ENCODE assay signal across 20 cellular contexts in genomic region chr1:47993881-47994625, GRCh38. TPM values are rescaled to one million over a fixed set of nuclear protein-coding genes. Genes with fewer than 3 reads are reported as not detected.
DNase-seq lines count a peak whose midpoint lies in the region; ATAC-seq and TF ChIP-seq lines count a peak whose summit lies in the region.
"Had no signal": no experiment of that assay in that cellular context is flagged by ENCODE, and none has a peak within 500 bp of the region (broad histone marks: within the 10 kb centered on the region; RNA-seq: fewer than 3 reads in every experiment).

No MANE protein-coding gene starts in this region.

- H3K27me3 ChIP-seq in ascending aorta (no peaks in the 10 kb centered on the region), ectodermal cell (ENCODE audit: control insufficient read depth, insufficient read depth, low read length, poor library complexity, severe bottlenecking) (peaks cover 35% of the 10 kb centered on the region)

- H3K9me3 ChIP-seq in ascending aorta = no peaks in the 10 kb centered on the region
- H3K9me3 ChIP-seq in ectodermal cell (ENCODE audit: control insufficient read depth, low read length) = no peaks in the 10 kb centered on the region
- H3K9me3 ChIP-seq: BLaER1, Peyer's patch, SJSA1 had no signal

- WGBS in ectodermal cell, 2 experiments = 96% methylated on average over 34 of the region's 34 CpGs

- peak in 1 of 2 donors; percentile 69 for DNase-seq in ascending aorta (ENCODE audit: low spot score in 2 of 2)
- DNase-seq in progenitor cell of endocrine pancreas (ENCODE audit: low spot score, unreplicated experiment) = no peak
- DNase-seq in DMS153 treated with DMSO at 0.1 percent for 48 hours (lab: John Stamatoyannopoulos, UW; ENCODE audit: unreplicated experiment) = no peak
- no peak for DNase-seq in activated T-helper 2 cell treated with anti-CD3 and anti-CD28 coated beads, Interferon-gamma antibody, Interleukin-2, Interleukin-4, amounts not matched to agents 10 μg/mL and 5 μg/mL and 100 μg/mL, durations not matched to agents 14 hours and 24 hours and 36 hours (ENCODE audit: low spot score)
- DNase-seq in NCI-H1694 (lab: John Stamatoyannopoulos, UW) = no peak
- DNase-seq: CD4-positive, alpha-beta memory T cell; HFFc6; NCI-H1417 treated with DMSO at 0.1 percent for 48 hours; NCI-H2029 treated with DMSO at 0.1 percent for 48 hours; NCI-H2171 treated with DMSO at 0.1 percent for 48 hours; NCI-H446; NK-92 treated with Interleukin-12 subunit alpha and Interleukin-12 subunit beta, amount 100 ng/mL, for 24 hours; Peyer's patch had no signal

- H3K4me1 Mint-ChIP-seq in nephron (peaks cover 64% of the 10 kb centered on the region), progenitor cell of endocrine pancreas (ENCODE audit: low read depth) (peaks cover 48% of the 10 kb centered on the region)
- H3K4me1 Mint-ChIP-seq in activated T-helper 2 cell treated with anti-CD3 and anti-CD28 coated beads, Interferon-gamma antibody, Interleukin-2, Interleukin-4, amounts not matched to agents 10 μg/mL and 5 μg/mL and 100 μg/mL, durations not matched to agents 14 hours and 24 hours and 36 hours (ENCODE audit: low read depth) = peaks cover 2% of the 10 kb centered on the region

- no peak overlapping the region for H3K4me3 ChIP-seq in ascending aorta
- H3K4me3 ChIP-seq in ectodermal cell (ENCODE audit: insufficient read depth, low read depth, low read length) = peak overlapping the region; percentile 11
- H3K4me3 ChIP-seq: BLaER1, Peyer's patch, SJSA1 had no signal

- H3K4me3 Mint-ChIP-seq in nephron (peak overlapping the region; percentile 76 to 98 (median 94)), progenitor cell of endocrine pancreas (ENCODE audit: low read depth) (peak overlapping the region; percentile 63)
- H3K4me3 Mint-ChIP-seq in activated T-helper 2 cell treated with anti-CD3 and anti-CD28 coated beads, Interferon-gamma antibody, Interleukin-2, Interleukin-4, amounts not matched to agents 10 μg/mL and 5 μg/mL and 100 μg/mL, durations not matched to agents 14 hours and 24 hours and 36 hours (ENCODE audit: low read depth) = no peak overlapping the region
- H3K4me3 Mint-ChIP-seq: HFFc6 had no signal

- peak overlapping the region; percentile 64 to 67 for H3K27ac ChIP-seq in ascending aorta
- H3K27ac ChIP-seq in ectodermal cell (ENCODE audit: insufficient read depth, low read depth, low read length, poor library complexity, severe bottlenecking) = no peak overlapping the region
- H3K27ac ChIP-seq: BLaER1, KMS-11, Peyer's patch, SJSA1 had no signal

- H3K9me3 Mint-ChIP-seq in nephron (no peaks in the 10 kb centered on the region), progenitor cell of endocrine pancreas (ENCODE audit: low read depth) (no peaks in the 10 kb centered on the region)
- no peaks in the 10 kb centered on the region for H3K9me3 Mint-ChIP-seq in activated T-helper 2 cell treated with anti-CD3 and anti-CD28 coated beads, Interferon-gamma antibody, Interleukin-2, Interleukin-4, amounts not matched to agents 10 μg/mL and 5 μg/mL and 100 μg/mL, durations not matched to agents 14 hours and 24 hours and 36 hours
- H3K9me3 Mint-ChIP-seq: HFFc6 had no signal

- TF ChIP-seq CTCF in ascending aorta (IDR thresholded peaks at IDR 0.05) (no peak), nephron (IDR thresholded peaks at IDR 0.05; ENCODE audit: unreplicated experiment in 3 of 3) (no peak), progenitor cell of endocrine pancreas (IDR thresholded peaks at IDR 0.05; ENCODE audit: unreplicated experiment) (no peak)

- intact Hi-C loops in ascending aorta (cut with DNase I) = loop anchor here (2.0 kb wide), 1 partner anchor 27 kb away; no protein-coding TSS in a partner anchor
- intact Hi-C loops in activated T-helper 2 cell treated with anti-CD3 and anti-CD28 coated beads, Interferon-gamma antibody, Interleukin-2, Interleukin-4, amounts not matched to agents 10 μg/mL and 5 μg/mL and 100 μg/mL, durations not matched to agents 14 hours and 24 hours and 36 hours (cut with micrococcal nuclease) = no loop called here

- H3K27me3 Mint-ChIP-seq in nephron (ENCODE audit: low read depth) (peaks cover 85% of the 10 kb centered on the region), progenitor cell of endocrine pancreas (peaks cover 14% of the 10 kb centered on the region)
- peaks cover 32% of the 10 kb centered on the region for H3K27me3 Mint-ChIP-seq in activated T-helper 2 cell treated with anti-CD3 and anti-CD28 coated beads, Interferon-gamma antibody, Interleukin-2, Interleukin-4, amounts not matched to agents 10 μg/mL and 5 μg/mL and 100 μg/mL, durations not matched to agents 14 hours and 24 hours and 36 hours (ENCODE audit: low read depth)

- no peaks in the 10 kb centered on the region for H3K36me3 ChIP-seq in ascending aorta
- peaks cover 11% of the 10 kb centered on the region for H3K36me3 ChIP-seq in ectodermal cell (ENCODE audit: control insufficient read depth, insufficient read depth, low read length)
- H3K36me3 ChIP-seq: BLaER1, Peyer's patch, SJSA1 had no signal

- ATAC-seq in GM21717 (IDR thresholded peaks at IDR 0.05; ENCODE audit: unreplicated experiment) = no peak

- H3K36me3 Mint-ChIP-seq in nephron (ENCODE audit: low read depth) (peaks cover 37% of the 10 kb centered on the region), progenitor cell of endocrine pancreas (ENCODE audit: insufficient read depth) (peaks cover 17% of the 10 kb centered on the region)
- no peaks in the 10 kb centered on the region for H3K36me3 Mint-ChIP-seq in activated T-helper 2 cell treated with anti-CD3 and anti-CD28 coated beads, Interferon-gamma antibody, Interleukin-2, Interleukin-4, amounts not matched to agents 10 μg/mL and 5 μg/mL and 100 μg/mL, durations not matched to agents 14 hours and 24 hours and 36 hours (ENCODE audit: low read depth)
- H3K36me3 Mint-ChIP-seq: CD4-positive, alpha-beta memory T cell had no signal

- peak overlapping the region; percentile 54 to 89 (median 71) for H3K27ac Mint-ChIP-seq in nephron
- H3K27ac Mint-ChIP-seq in progenitor cell of endocrine pancreas = no peak overlapping the region
- H3K27ac Mint-ChIP-seq in activated T-helper 2 cell treated with anti-CD3 and anti-CD28 coated beads, Interferon-gamma antibody, Interleukin-2, Interleukin-4, amounts not matched to agents 10 μg/mL and 5 μg/mL and 100 μg/mL, durations not matched to agents 14 hours and 24 hours and 36 hours = no peak overlapping the region
- H3K27ac Mint-ChIP-seq: CD4-positive, alpha-beta memory T cell; HFFc6 had no signal

- H3K4me1 ChIP-seq in ascending aorta (peaks cover 3 to 27% of the 10 kb centered on the region in 2 donors), ectodermal cell (ENCODE audit: control insufficient read depth, insufficient read depth, low read length) (peaks cover 60% of the 10 kb centered on the region)

RNA-seq across cellular contexts. Expression of gene TRABD2B, which starts 3.1 kb away (rescaled TPM):
- total RNA-seq in ascending aorta (7.9 TPM), progenitor cell of endocrine pancreas (11.8 and 14.5 TPM in 2 replicates)
- 18.9 TPM for polyA plus RNA-seq in ectodermal cell (2013, experiment 1 of 4)
- 14.7 TPM for polyA plus RNA-seq in ectodermal cell (2013, experiment 2 of 4)
- polyA plus RNA-seq in ectodermal cell (2013, experiment 3 of 4) = 10.7 TPM
- 13.5 TPM for polyA plus RNA-seq in ectodermal cell (2013, experiment 4 of 4)
- total RNA-seq in activated T-helper 2 cell treated with anti-CD3 and anti-CD28 coated beads, Interferon-gamma antibody, Interleukin-2, Interleukin-4, amounts not matched to agents 10 μg/mL and 5 μg/mL and 100 μg/mL, durations not matched to agents 14 hours and 24 hours and 36 hours = not detected in 2 replicates
- total RNA-seq: A673; CD4-positive, alpha-beta memory T cell; HFFc6 had no signal
- polyA plus RNA-seq: CD4-positive, alpha-beta memory T cell had no signal

Comparison
In these comparisons a context has a peak if more than half of its experiments do, and no peak if none do; other contexts are left out.
1. H3K27ac Mint-ChIP-seq: peak in nephron (3 of 3); none in progenitor cell of endocrine pancreas (single experiment) and activated T-helper 2 cell treated with anti-CD3 and anti-CD28 coated beads, Interferon-gamma antibody, Interleukin-2, Interleukin-4, amounts not matched to agents 10 μg/mL and 5 μg/mL and 100 μg/mL, durations not matched to agents 14 hours and 24 hours and 36 hours (single experiment).